ENCODE assay signal across 18 cellular contexts in genomic region chr7:144063710-144064109, GRCh38. TPM values are rescaled to one million over a fixed set of nuclear protein-coding genes. Genes with fewer than 3 reads are reported as not detected.
DNase-seq lines count a peak whose midpoint lies in the region; ATAC-seq and TF ChIP-seq lines count a peak whose summit lies in the region.
"Had no signal": no experiment of that assay in that cellular context is flagged by ENCODE, and none has a peak within 500 bp of the region (broad histone marks: within the 10 kb centered on the region; RNA-seq: fewer than 3 reads in every experiment).

No MANE protein-coding gene starts in this region.

- H3K27ac ChIP-seq in heart right ventricle = no peak overlapping the region
- H3K27ac ChIP-seq: BLaER1, SJSA1, tibial nerve had no signal

- intact Hi-C loops in left colon (cut with DNase I, micrococcal nuclease) (no loop called here), heart right ventricle (cut with DNase I) (no loop called here)

- H3K4me1 ChIP-seq in heart right ventricle = no peaks in the 10 kb centered on the region
- H3K4me1 ChIP-seq: BLaER1, SJSA1, tibial nerve had no signal

- DNase-seq in ACHN (peak; percentile 48), OCI-M1 (lab: John Stamatoyannopoulos, UW) (peak; percentile 34), foreskin fibroblast (no peak), left colon (no peak), heart right ventricle (no peak), NOMO-1 treated with dmso at 0.1 percent for 144 hours (lab: John Stamatoyannopoulos, UW; ENCODE audit: unreplicated experiment) (no peak)
- DNase-seq: KG1, natural killer cell, NCI-H226 had no signal

- H3K4me3 ChIP-seq in GM12875 (ENCODE audit: low read depth, low read length) (no peak overlapping the region), foreskin fibroblast (ENCODE audit: low read depth in 1 of 2, low read length in 2 of 2) (no peak overlapping the region), heart right ventricle (no peak overlapping the region)
- H3K4me3 ChIP-seq: BLaER1, SJSA1, tibial nerve had no signal

- in situ Hi-C loops in ACHN (cut with HindIII; ENCODE audit: low pct_ligation_motif_present, low pct_unique_long_range_greater_than_20kb, low sequenced_read_pairs) = no loop called here

- ATAC-seq in left colon (no peak), GM18867 (IDR thresholded peaks at IDR 0.05; ENCODE audit: unreplicated experiment) (no peak), heart right ventricle (no peak)
- ATAC-seq: activated CD4-positive, CD25-positive, alpha-beta regulatory T cell treated with anti-CD3 and anti-CD28 coated beads, Interleukin-2, amount 50 U/mL, for 24 hours; activated T-helper 17 cell treated with anti-CD3 and anti-CD28 coated beads, Interleukin-2, amount 50 U/mL, for 72 hours; natural killer cell had no signal

- H3K9me3 ChIP-seq in heart right ventricle = peaks cover 0 to 20% (median 0%) of the 10 kb centered on the region in 11 donors
- H3K9me3 ChIP-seq: SJSA1 had no signal

- WGBS in heart right ventricle, 2 donors = 42 to 54% methylated on average over 3 of the region's 3 CpGs

- no peaks in the 10 kb centered on the region for H3K36me3 ChIP-seq in heart right ventricle
- H3K36me3 ChIP-seq: BLaER1, SJSA1, tibial nerve had no signal

- H3K27me3 ChIP-seq in heart right ventricle = no peaks in the 10 kb centered on the region
- H3K27me3 ChIP-seq: BLaER1, SJSA1, tibial nerve had no signal

- peak; percentile 56; the same call in 1 of the 2 replicates for TF ChIP-seq CTCF in GM12875 (IDR thresholded peaks at IDR 0.05; ENCODE audit: borderline replicate concordance, insufficient read depth, low read depth, low read length)
- peak; percentile 11 for TF ChIP-seq CTCF in foreskin fibroblast (IDR thresholded peaks at IDR 0.05; ENCODE audit: low read depth, low read length)
- TF ChIP-seq CTCF in heart right ventricle (IDR thresholded peaks at IDR 0.05) = peak in 1 of 9 donors; percentile 14

RNA-seq across cellular contexts. Expression of gene OR2A25, which starts 5.9 kb away (rescaled TPM):
- total RNA-seq in left colon = not detected
- total RNA-seq in heart right ventricle = not detected
- polyA plus RNA-seq in heart right ventricle = not detected
- total RNA-seq: activated T-helper 17 cell treated with anti-CD3 and anti-CD28 coated beads, Interleukin-2, amount 50 U/mL, for 72 hours; natural killer cell; SJSA1; skeletal muscle tissue; tibial nerve had no signal
- polyA plus RNA-seq: esophagus had no signal

RNA-seq across cellular contexts. Expression of gene OR2A5, which starts 15.0 kb away (rescaled TPM):
- not detected for total RNA-seq in left colon
- not detected for total RNA-seq in heart right ventricle
- polyA plus RNA-seq in heart right ventricle = not detected
- total RNA-seq: activated T-helper 17 cell treated with anti-CD3 and anti-CD28 coated beads, Interleukin-2, amount 50 U/mL, for 72 hours; natural killer cell; SJSA1; skeletal muscle tissue; tibial nerve had no signal
- polyA plus RNA-seq: esophagus had no signal

RNA-seq across cellular contexts. Expression of gene OR2A12, which starts 22.4 kb away (rescaled TPM):
- total RNA-seq in left colon (not detected), heart right ventricle (not detected)
- not detected for polyA plus RNA-seq in heart right ventricle
- total RNA-seq: activated T-helper 17 cell treated with anti-CD3 and anti-CD28 coated beads, Interleukin-2, amount 50 U/mL, for 72 hours; natural killer cell; SJSA1; skeletal muscle tissue; tibial nerve had no signal
- polyA plus RNA-seq: esophagus had no signal

RNA-seq across cellular contexts. Expression of gene OR2A2, which starts 45.7 kb away (rescaled TPM):
- total RNA-seq in left colon (not detected), heart right ventricle (not detected)
- polyA plus RNA-seq in heart right ventricle = not detected
- total RNA-seq: activated T-helper 17 cell treated with anti-CD3 and anti-CD28 coated beads, Interleukin-2, amount 50 U/mL, for 72 hours; natural killer cell; SJSA1; skeletal muscle tissue; tibial nerve had no signal
- polyA plus RNA-seq: esophagus had no signal

RNA-seq across cellular contexts. Expression of gene OR2A14, which starts 59.3 kb away (rescaled TPM):
- total RNA-seq in left colon (not detected), heart right ventricle (not detected)
- not detected for polyA plus RNA-seq in heart right ventricle
- total RNA-seq: activated T-helper 17 cell treated with anti-CD3 and anti-CD28 coated beads, Interleukin-2, amount 50 U/mL, for 72 hours; natural killer cell; SJSA1; skeletal muscle tissue; tibial nerve had no signal
- polyA plus RNA-seq: esophagus had no signal

Comparison
In these comparisons a context has a peak if more than half of its experiments do, and no peak if none do; other contexts are left out.
1. DNase-seq: peak in ACHN (single experiment) and OCI-M1 (single experiment); none in foreskin fibroblast (0 of 2), left colon (0 of 2), heart right ventricle (0 of 2) and NOMO-1 treated with dmso at 0.1 percent for 144 hours (single experiment).